ENCODE assay signal across 21 cellular contexts in genomic region chr10:45454262-45454661, GRCh38.
DNase-seq lines count a peak whose midpoint lies in the region; ATAC-seq, FAIRE-seq and TF ChIP-seq lines count a peak whose summit lies in the region.
"Had no signal": no experiment of that assay in that cellular context is flagged by ENCODE, and none has a peak within 500 bp of the region (broad histone marks: within the 10 kb centered on the region; RNA-seq: fewer than 3 reads in every experiment).

No MANE protein-coding gene starts in this region.

- H3K27ac ChIP-seq in astrocyte (ENCODE audit: low read depth, low read length) (no peak overlapping the region), right cardiac atrium (ENCODE audit: low read length) (no peak overlapping the region), upper lobe of right lung (peak overlapping the region; percentile 17)
- H3K27ac ChIP-seq: left lung, psoas muscle, vagina had no signal

- no peak overlapping the region for H3K9ac ChIP-seq in astrocyte (ENCODE audit: low read length)

- 34% methylated on average over 9 of the region's 9 CpGs for WGBS in right cardiac atrium

- H3K4me2 ChIP-seq in astrocyte (ENCODE audit: low read length) = no peak overlapping the region

- H2AFZ ChIP-seq in astrocyte (ENCODE audit: low read depth, low read length) = no peak overlapping the region

- ATAC-seq in right cardiac atrium = peak; percentile 32 to 47
- no peak for ATAC-seq in upper lobe of right lung
- ATAC-seq: left lung; naive thymus-derived CD4-positive, alpha-beta T cell had no signal

- H3K79me2 ChIP-seq in astrocyte (ENCODE audit: insufficient read depth, low read length) = no peaks in the 10 kb centered on the region

- H3K36me3 Mint-ChIP-seq in activated naive CD4-positive, alpha-beta T cell treated with anti-CD3 and anti-CD28 coated beads, Interleukin-2, amount 10 ng/mL, durations not matched to agents 7 days and 5 days = peaks cover 37% of the 10 kb centered on the region
- H3K36me3 Mint-ChIP-seq in astrocyte (ENCODE audit: low read depth, unreplicated experiment) = peaks cover 17% of the 10 kb centered on the region
- H3K36me3 Mint-ChIP-seq in activated naive CD4-positive, alpha-beta T cell treated with anti-CD3 and anti-CD28 coated beads for 36 hours (ENCODE audit: low read depth) = peaks cover 11% of the 10 kb centered on the region
- H3K36me3 Mint-ChIP-seq: activated naive CD8-positive, alpha-beta T cell treated with anti-CD3 and anti-CD28 coated beads for 36 hours had no signal

- no peaks in the 10 kb centered on the region for H4K20me1 ChIP-seq in astrocyte (ENCODE audit: insufficient read depth, low read length)

- no peak for FAIRE-seq in astrocyte (lab: Jason Lieb, UNC)
- FAIRE-seq: endometrium, G401.6 had no signal

- intact Hi-C loops in right cardiac atrium (cut with DNase I) (loop anchor here in 1 of 4 donors (10.0 kb wide), 1 partner anchor 199 kb away; no protein-coding TSS in a partner anchor), upper lobe of right lung (cut with DNase I) (no loop called here)
- intact Hi-C loops in activated naive CD4-positive, alpha-beta T cell treated with anti-CD3 and anti-CD28 coated beads for 36 hours (cut with micrococcal nuclease) = no loop called here

- H3K4me1 ChIP-seq in astrocyte (ENCODE audit: insufficient read depth, low read length) (no peaks in the 10 kb centered on the region), right cardiac atrium (ENCODE audit: control insufficient read depth, insufficient read depth, low read length) (no peaks in the 10 kb centered on the region), upper lobe of right lung (no peaks in the 10 kb centered on the region)
- H3K4me1 ChIP-seq: left lung, vagina had no signal

- TF ChIP-seq CTCF in astrocyte (IDR thresholded peaks at IDR 0.05; ENCODE audit: insufficient read depth, low read depth, low read length) (no peak), upper lobe of right lung (IDR thresholded peaks at IDR 0.05) (no peak), GM20000 (IDR thresholded peaks at IDR 0.05; ENCODE audit: extremely low read depth, missing control alignments) (no peak)

- no peaks in the 10 kb centered on the region for H3K9me3 ChIP-seq in astrocyte (ENCODE audit: insufficient read depth, low read depth, low read length)
- H3K9me3 ChIP-seq in right cardiac atrium (ENCODE audit: control insufficient read depth, low read length) = no peaks in the 10 kb centered on the region
- H3K9me3 ChIP-seq in upper lobe of right lung = no peaks in the 10 kb centered on the region
- H3K9me3 ChIP-seq: left lung, psoas muscle, vagina had no signal

- no peak for DNase-seq in activated naive CD4-positive, alpha-beta T cell treated with anti-CD3 and anti-CD28 coated beads, Interleukin-2, amount 10 ng/mL, durations not matched to agents 7 days and 5 days
- no peak for DNase-seq in activated naive CD4-positive, alpha-beta T cell treated with anti-CD3 and anti-CD28 coated beads, Interleukin-2, amount 50 U/mL, for 16 hours
- DNase-seq in astrocyte (ENCODE audit: low read depth) (no peak), right cardiac atrium (peak in 1 of 3 donors; percentile 72), upper lobe of right lung (no peak), NCI-H446 (lab: John Stamatoyannopoulos, UW) (no peak), GM20000 (ENCODE audit: low spot score) (no peak)
- DNase-seq in activated naive CD4-positive, alpha-beta T cell treated with anti-CD3 and anti-CD28 coated beads for 36 hours = no peak
- DNase-seq: activated naive CD8-positive, alpha-beta T cell treated with anti-CD3 and anti-CD28 coated beads for 36 hours; activated T-cell treated with anti-CD3 and anti-CD28 coated beads for 4 hours; Calu3; foreskin fibroblast; left lung; naive thymus-derived CD4-positive, alpha-beta T cell; NCI-H1105 treated with DMSO at 0.1 percent for 48 hours; NCI-H82; psoas muscle had no signal

- no peaks in the 10 kb centered on the region for H3K9me3 Mint-ChIP-seq in activated naive CD4-positive, alpha-beta T cell treated with anti-CD3 and anti-CD28 coated beads, Interleukin-2, amount 10 ng/mL, durations not matched to agents 7 days and 5 days
- no peaks in the 10 kb centered on the region for H3K9me3 Mint-ChIP-seq in astrocyte (ENCODE audit: unreplicated experiment)
- H3K9me3 Mint-ChIP-seq in activated naive CD4-positive, alpha-beta T cell treated with anti-CD3 and anti-CD28 coated beads for 36 hours = no peaks in the 10 kb centered on the region
- H3K9me3 Mint-ChIP-seq: activated naive CD8-positive, alpha-beta T cell treated with anti-CD3 and anti-CD28 coated beads for 36 hours; central memory CD8-positive, alpha-beta T cell had no signal

- H3K36me3 ChIP-seq in astrocyte (ENCODE audit: insufficient read depth, low read length) (no peaks in the 10 kb centered on the region), upper lobe of right lung (peaks cover 23% of the 10 kb centered on the region)

- peaks cover 24% of the 10 kb centered on the region for H3K4me1 Mint-ChIP-seq in activated naive CD4-positive, alpha-beta T cell treated with anti-CD3 and anti-CD28 coated beads, Interleukin-2, amount 10 ng/mL, durations not matched to agents 7 days and 5 days
- peaks cover 23% of the 10 kb centered on the region for H3K4me1 Mint-ChIP-seq in astrocyte (ENCODE audit: low read depth, unreplicated experiment)
- H3K4me1 Mint-ChIP-seq in activated naive CD4-positive, alpha-beta T cell treated with anti-CD3 and anti-CD28 coated beads for 36 hours (ENCODE audit: low read depth) = no peaks in the 10 kb centered on the region
- H3K4me1 Mint-ChIP-seq: central memory CD8-positive, alpha-beta T cell had no signal

- no peak overlapping the region for H3K4me3 Mint-ChIP-seq in activated naive CD4-positive, alpha-beta T cell treated with anti-CD3 and anti-CD28 coated beads, Interleukin-2, amount 10 ng/mL, durations not matched to agents 7 days and 5 days
- no peak overlapping the region for H3K4me3 Mint-ChIP-seq in astrocyte (ENCODE audit: unreplicated experiment)
- no peak overlapping the region for H3K4me3 Mint-ChIP-seq in activated naive CD4-positive, alpha-beta T cell treated with anti-CD3 and anti-CD28 coated beads for 36 hours
- H3K4me3 Mint-ChIP-seq: activated naive CD8-positive, alpha-beta T cell treated with anti-CD3 and anti-CD28 coated beads for 36 hours; central memory CD8-positive, alpha-beta T cell had no signal

- H3K27me3 Mint-ChIP-seq in activated naive CD4-positive, alpha-beta T cell treated with anti-CD3 and anti-CD28 coated beads, Interleukin-2, amount 10 ng/mL, durations not matched to agents 7 days and 5 days = no peaks in the 10 kb centered on the region
- H3K27me3 Mint-ChIP-seq in astrocyte (ENCODE audit: low read depth, unreplicated experiment) = no peaks in the 10 kb centered on the region
- no peaks in the 10 kb centered on the region for H3K27me3 Mint-ChIP-seq in activated naive CD4-positive, alpha-beta T cell treated with anti-CD3 and anti-CD28 coated beads for 36 hours (ENCODE audit: low read depth)
- H3K27me3 Mint-ChIP-seq: activated naive CD8-positive, alpha-beta T cell treated with anti-CD3 and anti-CD28 coated beads for 36 hours; central memory CD8-positive, alpha-beta T cell; naive thymus-derived CD4-positive, alpha-beta T cell had no signal

- H3K27me3 ChIP-seq in astrocyte (ENCODE audit: insufficient read depth, low read length) (no peaks in the 10 kb centered on the region), right cardiac atrium (ENCODE audit: control insufficient read depth, insufficient read depth) (no peaks in the 10 kb centered on the region), upper lobe of right lung (no peaks in the 10 kb centered on the region)
- H3K27me3 ChIP-seq: left lung, vagina had no signal

- no peak overlapping the region for H3K4me3 ChIP-seq in astrocyte (ENCODE audit: insufficient read depth, low read depth, low read length)
- no peak overlapping the region for H3K4me3 ChIP-seq in right cardiac atrium (ENCODE audit: low read length)
- H3K4me3 ChIP-seq in upper lobe of right lung = no peak overlapping the region
- H3K4me3 ChIP-seq: left lung, psoas muscle, vagina had no signal

- peak overlapping the region; percentile 89 for H3K27ac Mint-ChIP-seq in activated naive CD4-positive, alpha-beta T cell treated with anti-CD3 and anti-CD28 coated beads, Interleukin-2, amount 10 ng/mL, durations not matched to agents 7 days and 5 days
- H3K27ac Mint-ChIP-seq in astrocyte (ENCODE audit: unreplicated experiment) = peak overlapping the region; percentile 8
- no peak overlapping the region for H3K27ac Mint-ChIP-seq in activated naive CD4-positive, alpha-beta T cell treated with anti-CD3 and anti-CD28 coated beads for 36 hours

- CTCF ChIA-PET in activated naive CD4-positive, alpha-beta T cell treated with anti-CD3 and anti-CD28 coated beads, Interleukin-2, amount 10 ng/mL, durations not matched to agents 7 days and 5 days (lab: Charles Lee) = interaction anchor here (1.1 to 1.9 kb wide), 2 partner anchors 8 to 10 kb away, joined by 4 to 6 read pairs; no protein-coding TSS in a partner anchor
- CTCF ChIA-PET in activated naive CD4-positive, alpha-beta T cell treated with anti-CD3 and anti-CD28 coated beads for 36 hours (lab: Charles Lee) = interaction anchor here (0.6 kb wide), 1 partner anchor 45 kb away, joined by 3 read pairs; no protein-coding TSS in a partner anchor
